ENCODE assay signal across 26 cellular contexts in genomic region chr10:93088466-93088865, GRCh38. TPM values are rescaled to one million over a fixed set of nuclear protein-coding genes. Genes with fewer than 3 reads are reported as not detected.
DNase-seq lines count a peak whose midpoint lies in the region; ATAC-seq, FAIRE-seq and TF ChIP-seq lines count a peak whose summit lies in the region.
"Had no signal": no experiment of that assay in that cellular context is flagged by ENCODE, and none has a peak within 500 bp of the region (broad histone marks: within the 10 kb centered on the region; RNA-seq: fewer than 3 reads in every experiment).

No MANE protein-coding gene starts in this region.

- intact Hi-C loops in K562 (cut with micrococcal nuclease), result no loop called here

- WGBS in K562 (ENCODE audit: insufficient coverage, low coverage, missing lambda C conversion rate), result 3% methylated on average over 4 of the region's 4 CpGs

- no peaks in the 10 kb centered on the region for H3K79me2 ChIP-seq in K562 (ENCODE audit: control insufficient read depth, insufficient read depth, low read length)

- H4K20me1 ChIP-seq in K562 (replicated peaks; ENCODE audit: control insufficient read depth, insufficient read depth, low read length), result no peaks in the 10 kb centered on the region

- H3K27me3 Mint-ChIP-seq in type B pancreatic cell, result peaks cover 26% of the 10 kb centered on the region

- no peak overlapping the region for H3K9ac ChIP-seq in K562 (ENCODE audit: insufficient read depth in 1 of 2, low read depth in 2 of 2, low read length in 2 of 2)

- no peak for TF ChIP-seq POLR2A in K562 (conservative IDR thresholded peaks at IDR 0.05)

- POLR2A ChIA-PET in K562 (lab: Yijun Ruan, JAX), result no interaction called here

- BruUV-seq in K562 (replicated peaks; lab: Mats Ljungman, UMichigan), result no TSS peak

- H3K4me2 ChIP-seq in K562 (ENCODE audit: insufficient read depth, low read length), result no peak overlapping the region

- H3K9me1 ChIP-seq in K562 (ENCODE audit: control insufficient read depth, insufficient read depth, low read length), result no peaks in the 10 kb centered on the region

- no peaks in the 10 kb centered on the region for H3K36me3 ChIP-seq in K562 (ENCODE audit: control insufficient read depth, insufficient read depth, low read length)

- ATAC-seq in K562, result no peak
- ATAC-seq in HG02870 (IDR thresholded peaks at IDR 0.05; ENCODE audit: unreplicated experiment), result no peak
- ATAC-seq: Panc1 had no signal

- DNase-seq in activated CD8-positive, alpha-beta memory T cell treated with anti-CD3 and anti-CD28 coated beads for 24 hours, result peak; percentile 41
- no peak for DNase-seq in activated CD8-positive, alpha-beta memory T cell treated with anti-CD3 and anti-CD28 coated beads, Interleukin-2, amount 50 U/mL, for 48 hours
- DNase-seq in K562 (ENCODE audit: extremely low read depth in 1 of 4, low spot score in 3 of 4) (no peak), iPS-NIHi7 (ENCODE audit: extremely low spot score) (peak; percentile 8), type B pancreatic cell (ENCODE audit: extremely low spot score, unreplicated experiment) (peak; percentile 25), NCI-H774 (lab: John Stamatoyannopoulos, UW) (no peak)
- DNase-seq: AML-193; C1 segment of cervical spinal cord; CD8-positive, alpha-beta memory T cell; IMR-90; NCI-H1105; NCI-H2029 treated with DMSO at 0.1 percent for 48 hours; NCI-H2171; NCI-H345; NCI-H524; NCI-H82; SIG-M5 had no signal

- CTCF ChIA-PET in K562 (lab: Yijun Ruan, JAX; ENCODE audit: low intra/inter-chr PET ratio), result no interaction called here

- no peaks in the 10 kb centered on the region for H3K9me3 ChIP-seq in K562 (replicated peaks; ENCODE audit: control insufficient read depth, insufficient read depth, low read depth, low read length)

- H3K4me3 Mint-ChIP-seq in type B pancreatic cell, result no peak overlapping the region
- H3K4me3 Mint-ChIP-seq: CD8-positive, alpha-beta memory T cell had no signal

- H2AFZ ChIP-seq in K562 (ENCODE audit: low read depth, low read length), result no peak overlapping the region

- H3K27me3 ChIP-seq in K562 (ENCODE audit: control insufficient read depth in 2 of 2, insufficient read depth in 2 of 2, low read length in 2 of 2), result peaks cover 0 to 5% of the 10 kb centered on the region in 2 experiments; a peak in 3 of 5 replicates

- TF ChIP-seq CTCF in K562 (IDR thresholded peaks at IDR 0.05 in 2 of 3, conservative IDR thresholded peaks at IDR 0.05 in 1 of 3; ENCODE audit: insufficient read depth in 2 of 3, low read depth in 1 of 3, low read length in 3 of 3) (no peak), type B pancreatic cell (conservative IDR thresholded peaks at IDR 0.05) (no peak)

- in situ Hi-C loops in K562 (cut with MboI), result loop anchor here (10.0 kb wide), 1 partner anchor 266 kb away; no protein-coding TSS in a partner anchor

- no peak overlapping the region for H3K27ac ChIP-seq in K562 (ENCODE audit: extremely low read depth, low read depth, low read length)
- H3K27ac ChIP-seq: HL-60 had no signal

- H3K4me3 ChIP-seq in K562, result no peak overlapping the region

- TF ChIP-seq RAD21 in K562 (CRISPR knock-in tag; conservative IDR thresholded peaks at IDR 0.05 in 1 of 2, IDR thresholded peaks at IDR 0.05 in 1 of 2), result no peak

- H3K4me1 Mint-ChIP-seq in type B pancreatic cell (ENCODE audit: unreplicated experiment), result no peaks in the 10 kb centered on the region
- H3K4me1 Mint-ChIP-seq: CD8-positive, alpha-beta memory T cell had no signal

- no peak for TF ChIP-seq EP300 in K562 (IDR thresholded peaks at IDR 0.05; ENCODE audit: low read length)

- H3K4me1 ChIP-seq in K562 (replicated peaks in 1 of 2; ENCODE audit: control insufficient read depth in 2 of 2, insufficient read depth in 2 of 2, low read length in 2 of 2), result no peaks in the 10 kb centered on the region; a peak in 1 of 5 replicates

- H3K36me3 Mint-ChIP-seq in type B pancreatic cell, result no peaks in the 10 kb centered on the region
- H3K36me3 Mint-ChIP-seq: CD8-positive, alpha-beta memory T cell had no signal

- H3K27ac Mint-ChIP-seq in type B pancreatic cell, result no peak overlapping the region
- H3K27ac Mint-ChIP-seq: CD8-positive, alpha-beta memory T cell had no signal

- no peak for FAIRE-seq in K562 (lab: Jason Lieb, UNC)
- FAIRE-seq: G401.6, GM18507, H54 had no signal

- no peaks in the 10 kb centered on the region for H3K9me3 Mint-ChIP-seq in type B pancreatic cell
- H3K9me3 Mint-ChIP-seq: CD8-positive, alpha-beta memory T cell had no signal

TF ChIP-seq in K562, 482 proteins besides CTCF, POLR2A, EP300 and RAD21:
- TF ChIP-seq ATF3 (IDR thresholded peaks at IDR 0.05) (peak; percentile 49), ATF3 (CRISPR knock-in tag; conservative IDR thresholded peaks at IDR 0.05) (no peak), CREM (IDR thresholded peaks at IDR 0.05; ENCODE audit: low read depth) (0 out of 2 replicates have a peak, but pooled peaks have one; percentile 20), SOX6 (IDR thresholded peaks at IDR 0.05) (no peak)
TF ChIP-seq in K562: peak in this region for 2.

RNA-seq across cellular contexts. Expression of gene CYP26A1, which starts 14.8 kb away (rescaled TPM):
- 5.2 and 7.0 TPM in 2 replicates for total RNA-seq in K562 (2011; cell fraction: chromatin; rRNA removed; ENCODE audit: low replicate concordance)
- 4.5 and 10.0 TPM in 2 replicates for total RNA-seq in K562 (2011; cell fraction: nucleolus; rRNA removed)
- total RNA-seq in K562 (2011; cell fraction: nucleoplasm; rRNA removed), result 2.8 and 5.3 TPM in 2 replicates
- total RNA-seq in K562 (2014; rRNA removed), result 1.4 and 1.6 TPM in 2 replicates
- 1.2 and 1.4 TPM in 2 replicates for total RNA-seq in K562 (2014; rRNA removed; fragmentation: Illumina TruSeq; extraction: Trizol)
- total RNA-seq in K562 (2015; rRNA removed; fragmentation: Illumina TruSeq; extraction: Trizol), result 5.0 and 5.2 TPM in 2 replicates
- total RNA-seq in K562 (2021), result 1.6 and 2.5 TPM in 2 replicates
- polyA plus RNA-seq in K562 (2011; rRNA removed), result 4.0 and 5.1 TPM in 2 replicates
- polyA plus RNA-seq in K562 (2011; cell fraction: cytosol; rRNA removed), result 2.3 and 5.8 TPM in 2 replicates
- 10.4 and 19.4 TPM in 2 replicates for polyA plus RNA-seq in K562 (2011; cell fraction: nucleus; rRNA removed)
- polyA plus RNA-seq in K562 (2012), result 2.4 and 3.1 TPM in 2 replicates
- polyA plus RNA-seq in K562 (2014; fragmentation: Illumina TruSeq; extraction: Trizol), result 0.54 and 1.5 TPM in 2 replicates
- under 1 TPM; 0.11 to 0.38 TPM for polyA plus RNA-seq in K562 (2014; fragmentation: Nextera tagmentation; extraction: Ambion mirVana)
- 1.6 TPM in 2 replicates for polyA plus RNA-seq in K562 (2014; rRNA removed)
- polyA minus RNA-seq in K562 (2011; rRNA and poly(A)+ RNA removed), result 0.98 and 1.4 TPM in 2 replicates
- polyA minus RNA-seq in K562 (2011; cell fraction: cytosol; rRNA and poly(A)+ RNA removed), result 0.86 and 1.3 TPM in 2 replicates
- 3.7 and 4.4 TPM in 2 replicates for polyA minus RNA-seq in K562 (2011; cell fraction: nucleus; rRNA and poly(A)+ RNA removed)
- total RNA-seq in type B pancreatic cell (ENCODE audit: low replicate concordance), result 1.1 and 4.2 TPM in 2 replicates
- total RNA-seq: CD8-positive, alpha-beta memory T cell; HT1080; IMR-90 had no signal
- polyA plus RNA-seq: AG04450; CD8-positive, alpha-beta memory T cell had no signal

RNA-seq across cellular contexts. Expression of gene CYP26C1, which starts 27.9 kb away (rescaled TPM):
- total RNA-seq in K562 (2011; cell fraction: chromatin; rRNA removed; ENCODE audit: low replicate concordance), result 0.72 and 1.5 TPM in 2 replicates
- total RNA-seq in K562 (2011; cell fraction: nucleolus; rRNA removed), result 0.26 and 0.83 TPM in 2 replicates
- total RNA-seq in K562 (2011; cell fraction: nucleoplasm; rRNA removed), result 0.59 and 0.84 TPM in 2 replicates
- total RNA-seq in K562 (2014; rRNA removed) (0.08 and 0.09 TPM in 2 replicates), K562 (2014; rRNA removed; fragmentation: Illumina TruSeq; extraction: Trizol) (not detected in 2 replicates), K562 (2015; rRNA removed; fragmentation: Illumina TruSeq; extraction: Trizol) (0.07 and 0.08 TPM in 2 replicates), K562 (2021) (0.07 and 0.16 TPM in 2 replicates), type B pancreatic cell (ENCODE audit: low replicate concordance) (not detected in 2 replicates)
- polyA plus RNA-seq in K562 (2011; rRNA removed) (not detected in 2 replicates), K562 (2014; fragmentation: Illumina TruSeq; extraction: Trizol) (not detected in 2 replicates), K562 (2014; fragmentation: Nextera tagmentation; extraction: Ambion mirVana) (not detected), K562 (2014; rRNA removed) (not detected in 2 replicates)
- polyA plus RNA-seq in K562 (2011; cell fraction: cytosol; rRNA removed), result not detected in 2 replicates
- 0.08 and 0.13 TPM in 2 replicates for polyA plus RNA-seq in K562 (2011; cell fraction: nucleus; rRNA removed)
- 0.04 TPM in 1 of 2 replicates, not detected in the other for polyA plus RNA-seq in K562 (2012)
- polyA minus RNA-seq in K562 (2011; rRNA and poly(A)+ RNA removed), result 0.04 and 0.06 TPM in 2 replicates
- polyA minus RNA-seq in K562 (2011; cell fraction: cytosol; rRNA and poly(A)+ RNA removed), result not detected in 2 replicates
- 0.67 and 1.00 TPM in 2 replicates for polyA minus RNA-seq in K562 (2011; cell fraction: nucleus; rRNA and poly(A)+ RNA removed)
- total RNA-seq: A172; CD8-positive, alpha-beta memory T cell; HT1080; IMR-90 had no signal
- polyA plus RNA-seq: AG04450; CD8-positive, alpha-beta memory T cell had no signal

Comparison
In these comparisons a context has a peak if more than half of its experiments do, and no peak if none do; other contexts are left out.
1. DNase-seq: peak in activated CD8-positive, alpha-beta memory T cell treated with anti-CD3 and anti-CD28 coated beads for 24 hours (single experiment), iPS-NIHi7 (single experiment) and type B pancreatic cell (single experiment); none in activated CD8-positive, alpha-beta memory T cell treated with anti-CD3 and anti-CD28 coated beads, Interleukin-2, amount 50 U/mL, for 48 hours (single experiment), K562 (0 of 4) and NCI-H774 (single experiment).